16 cellular contexts compared by ENCODE assay signal in the genomic region with DNA sequence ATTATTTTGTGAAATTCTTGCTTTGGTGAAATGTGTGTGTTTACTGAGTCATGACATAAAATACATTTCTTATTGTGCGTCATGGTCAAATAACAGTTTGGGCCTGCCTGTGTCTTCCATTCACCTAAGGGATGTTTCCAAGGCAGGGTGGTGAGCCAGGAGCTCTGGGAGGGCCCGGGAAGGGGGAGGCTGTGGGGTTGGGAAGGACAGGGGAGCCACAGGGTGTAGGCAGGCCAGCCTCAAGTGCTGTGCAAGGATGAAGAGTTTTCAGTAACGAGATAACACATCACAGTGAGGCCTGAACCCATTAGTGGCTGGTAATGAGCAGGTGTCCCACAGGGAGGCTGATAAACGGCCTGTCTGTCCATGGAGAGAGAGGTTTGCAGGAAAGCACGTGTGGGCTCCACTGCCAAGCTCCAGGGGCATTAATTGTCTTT. TPM values are rescaled to one million over a fixed set of nuclear protein-coding genes. Genes with fewer than 3 reads are reported as not detected.
A peak's percentile ranks its signal among the peaks of the same experiment; 100 is the strongest.
DNase-seq lines count a peak whose midpoint lies in the region; ATAC-seq and TF ChIP-seq lines count a peak whose summit lies in the region.
"Had no signal": no experiment of that assay in that cellular context is flagged by ENCODE, and none has a peak within 500 bp of the region (broad histone marks: within the 10 kb centered on the region; RNA-seq: fewer than 3 reads in every experiment).

No MANE protein-coding gene starts in this region.

- no peak for ATAC-seq in natural killer cell
- ATAC-seq: gastrocnemius medialis; natural killer cell treated with Interleukin-12 subunit alpha and Interleukin-12 subunit beta and Interleukin-15 and Interleukin-18, amount 100 ng/mL, for 72 hours had no signal

- no peak overlapping the region for H3K9ac ChIP-seq in mammary epithelial cell (ENCODE audit: insufficient read depth, low read length)

- no peak overlapping the region for H3K4me2 ChIP-seq in mammary epithelial cell (ENCODE audit: insufficient read depth, low read depth, low read length)

- no peaks in the 10 kb centered on the region for H3K36me3 Mint-ChIP-seq in natural killer cell
- H3K36me3 Mint-ChIP-seq: natural killer cell treated with Interleukin-12 subunit alpha and Interleukin-12 subunit beta and Interleukin-15 and Interleukin-18, amount 100 ng/mL, for 72 hours had no signal

- no peak overlapping the region for H3K4me3 Mint-ChIP-seq in natural killer cell
- H3K4me3 Mint-ChIP-seq: natural killer cell treated with Interleukin-12 subunit alpha and Interleukin-12 subunit beta and Interleukin-15 and Interleukin-18, amount 100 ng/mL, for 72 hours had no signal

- H3K9me3 ChIP-seq in SJSA1 (replicated peaks) (no peaks in the 10 kb centered on the region), mammary epithelial cell (replicated peaks; ENCODE audit: insufficient read depth, low read length) (no peaks in the 10 kb centered on the region)
- H3K9me3 ChIP-seq: gastrocnemius medialis had no signal

- H3K27me3 Mint-ChIP-seq in natural killer cell (ENCODE audit: low read depth in 2 of 2) = peaks cover 2 to 17% of the 10 kb centered on the region in 2 donors

- H3K4me1 ChIP-seq in SJSA1 (replicated peaks) (peaks cover 58% of the 10 kb centered on the region), mammary epithelial cell (ENCODE audit: insufficient read depth, low read length) (peaks cover 7% of the 10 kb centered on the region)

- H2AFZ ChIP-seq in mammary epithelial cell (ENCODE audit: low read depth, low read length) = no peak overlapping the region

- in situ Hi-C loops in mammary epithelial cell (cut with MboI; ENCODE audit: low sequenced_read_pairs in 2 of 2) = no loop called here

- no peaks in the 10 kb centered on the region for H3K9me3 Mint-ChIP-seq in natural killer cell
- H3K9me3 Mint-ChIP-seq: natural killer cell treated with Interleukin-12 subunit alpha and Interleukin-12 subunit beta and Interleukin-15 and Interleukin-18, amount 100 ng/mL, for 72 hours had no signal

- TF ChIP-seq CTCF in fibroblast of mammary gland (conservative IDR thresholded peaks at IDR 0.05; ENCODE audit: control insufficient read depth, insufficient read depth, low read depth, low read length) = no peak
- no peak for TF ChIP-seq CTCF in mammary epithelial cell (conservative IDR thresholded peaks at IDR 0.05 in 1 of 2, IDR thresholded peaks at IDR 0.05 in 1 of 2; ENCODE audit: extremely low read depth in 1 of 2, insufficient read depth in 1 of 2, low read depth in 1 of 2, low read length in 2 of 2)
- TF ChIP-seq CTCF in natural killer cell (IDR thresholded peaks at IDR 0.05) = no peak

- no peaks in the 10 kb centered on the region for H3K27me3 ChIP-seq in SJSA1 (replicated peaks)
- no peaks in the 10 kb centered on the region for H3K27me3 ChIP-seq in mammary epithelial cell (ENCODE audit: insufficient read depth, low read length)
- H3K27me3 ChIP-seq: gastrocnemius medialis had no signal

- H4K20me1 ChIP-seq in mammary epithelial cell (ENCODE audit: insufficient read depth, low read length) = no peaks in the 10 kb centered on the region

- no peaks in the 10 kb centered on the region for H3K79me2 ChIP-seq in mammary epithelial cell (ENCODE audit: insufficient read depth, low read length)

- no TSS peak for BruUV-seq in mammary epithelial cell (replicated peaks; lab: Mats Ljungman, UMichigan)

- CTCF ChIA-PET in mammary epithelial cell (lab: Charles Lee; ENCODE audit: low non-redundant PET) = no interaction called here

- H3K4me1 Mint-ChIP-seq in natural killer cell = no peaks in the 10 kb centered on the region

- H3K27ac ChIP-seq in SJSA1 (peak overlapping the region; percentile 75), mammary epithelial cell (ENCODE audit: insufficient read depth, low read depth, low read length) (no peak overlapping the region)
- H3K27ac ChIP-seq: gastrocnemius medialis had no signal

- H3K27ac Mint-ChIP-seq in natural killer cell = peak overlapping the region in 1 of 2 donors; percentile 61
- H3K27ac Mint-ChIP-seq: natural killer cell treated with Interleukin-12 subunit alpha and Interleukin-12 subunit beta and Interleukin-15 and Interleukin-18, amount 100 ng/mL, for 72 hours; progenitor cell of endocrine pancreas had no signal

- peak; percentile 27 for DNase-seq in NCI-H82 (lab: John Stamatoyannopoulos, UW)
- no peak for DNase-seq in NCI-H82 treated with DMSO at 0.1 percent for 48 hours (lab: John Stamatoyannopoulos, UW; ENCODE audit: unreplicated experiment)
- DNase-seq in SJSA1 (ENCODE audit: low read depth in 1 of 2, low spot score in 2 of 2) = no peak
- DNase-seq in fibroblast of mammary gland (ENCODE audit: low read depth) = peak; percentile 27
- no peak for DNase-seq in mammary epithelial cell
- DNase-seq in natural killer cell = no peak
- no peak for DNase-seq in T1000 (lab: John Stamatoyannopoulos, UW)
- DNase-seq in activated T-cell treated with anti-CD3 and anti-CD28 coated beads for 4 hours = no peak
- DNase-seq: DMS79 treated with DMSO at 0.1 percent for 48 hours, gastrocnemius medialis, HCEC 1CT, NCI-H187 treated with DMSO at 0.1 percent for 48 hours, NCI-H526, OCI-M1 had no signal

- H3K4me3 ChIP-seq in SJSA1 (no peak overlapping the region), fibroblast of mammary gland (ENCODE audit: control insufficient read depth, low read depth, low read length) (no peak overlapping the region), mammary epithelial cell (replicated peaks in 1 of 3; ENCODE audit: insufficient read depth in 1 of 3, low read depth in 2 of 3, low read length in 3 of 3) (no peak overlapping the region)
- H3K4me3 ChIP-seq: gastrocnemius medialis had no signal

- intact Hi-C loops in mammary epithelial cell (cut with micrococcal nuclease) = no loop called here
- intact Hi-C loops in natural killer cell (cut with micrococcal nuclease) = no loop called here

- dilution Hi-C loops in mammary epithelial cell (cut with HindIII; ENCODE audit: low sequenced_read_pairs) = no loop called here

- H3K36me3 ChIP-seq in SJSA1 (no peaks in the 10 kb centered on the region), mammary epithelial cell (ENCODE audit: insufficient read depth, low read length) (no peaks in the 10 kb centered on the region)
- H3K36me3 ChIP-seq: gastrocnemius medialis had no signal

- 51% methylated on average over 3 of the region's 5 CpGs for WGBS in mammary epithelial cell (ENCODE audit: low coverage, missing lambda C conversion rate)

RNA-seq across cellular contexts. Expression of gene SEC13, which starts 35.6 kb away (rescaled TPM):
- 168 and 188 TPM in 2 replicates for total RNA-seq in SJSA1 (2014; rRNA removed; shearing (Covaris generic))
- total RNA-seq in mammary epithelial cell (100 to 1,000 TPM; 124 to 140 TPM), natural killer cell (100 to 1,000 TPM in 1 of 3 donors, 10 to 100 TPM in 2; 88.6 to 105 (median 99.3) TPM)
- 202 TPM for polyA plus RNA-seq in mammary epithelial cell
- 194 TPM for polyA minus RNA-seq in mammary epithelial cell

Comparison
In these comparisons a context has a peak if more than half of its experiments do, and no peak if none do; other contexts are left out.
1. DNase-seq: peak in NCI-H82 (single experiment) and fibroblast of mammary gland (single experiment); none in NCI-H82 treated with DMSO at 0.1 percent for 48 hours (single experiment), SJSA1 (0 of 2), mammary epithelial cell (single experiment), natural killer cell (single experiment), T1000 (single experiment) and activated T-cell treated with anti-CD3 and anti-CD28 coated beads for 4 hours (single experiment).